In the genomic region with DNA sequence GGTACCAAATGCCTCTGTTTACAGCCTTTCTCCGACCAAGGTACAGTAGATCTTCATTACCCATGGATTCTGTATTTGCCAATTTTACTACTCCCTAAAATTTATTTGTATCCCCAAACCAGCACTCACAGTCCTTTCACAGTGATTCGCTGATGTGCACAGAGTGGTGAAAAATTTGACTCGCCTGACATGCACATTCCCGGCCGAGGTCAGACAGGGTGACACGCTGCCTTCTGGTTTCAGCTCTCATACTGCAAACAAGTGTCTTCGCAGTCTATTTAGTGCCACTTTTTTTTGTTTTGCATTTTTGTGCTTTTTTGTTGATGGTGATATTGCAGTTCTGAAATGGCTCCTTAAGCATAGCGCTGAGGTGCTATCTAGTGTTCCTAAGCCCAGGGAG, we compare ENCODE assay signal across 24 cellular contexts.
"Had no signal": no experiment of that assay in that cellular context is flagged by ENCODE, and none has a peak within 500 bp of the region (broad histone marks: within the 10 kb centered on the region; RNA-seq: fewer than 3 reads in every experiment).

No MANE protein-coding gene starts in this region.

- H3K4me3 ChIP-seq: adrenal gland, ascending aorta, cardiac muscle cell, esophagus muscularis mucosa, heart left ventricle, left lung, ovary, prostate gland, spleen, thoracic aorta, uterus had no signal

- H3K4me1 ChIP-seq: left lung, prostate gland, spleen, uterus had no signal

- H3K27ac ChIP-seq: cardiac muscle cell, foreskin keratinocyte, left lung, ovary, prostate gland, spleen, thoracic aorta, uterus had no signal

- ATAC-seq: activated CD4-positive, alpha-beta T cell treated with anti-CD3 and anti-CD28 coated beads for 36 hours; foreskin keratinocyte; left lung; stimulated activated naive CD8-positive, alpha-beta T cell treated with anti-CD3 and anti-CD28 coated beads, Interleukin-15, Interleukin-2, amounts not matched to agents 100 U/mL and 50 U/mL, for 24 hours; T-cell had no signal

- H3K36me3 ChIP-seq: adrenal gland, ascending aorta, cardiac muscle cell, esophagus muscularis mucosa, heart left ventricle, left lung, ovary, prostate gland, spleen, thoracic aorta, uterus had no signal

- H3K27me3 ChIP-seq: adrenal gland, ascending aorta, cardiac muscle cell, esophagus muscularis mucosa, foreskin keratinocyte, heart left ventricle, left lung, ovary, spleen, uterus had no signal

- DNase-seq: activated B cell treated with CpG ODN at 0.5 μM for 24 hours; activated CD4-positive, alpha-beta T cell treated with anti-CD3 and anti-CD28 coated beads for 36 hours; activated CD4-positive, alpha-beta T cell treated with anti-CD3 and anti-CD28 coated beads, Interleukin-2, amount 50 U/mL, for 4 hours; activated CD8-positive, alpha-beta memory T cell treated with anti-CD3 and anti-CD28 coated beads for 24 hours; activated effector memory CD4-positive, alpha-beta T cell treated with Interleukin-2 at 50 U/mL for 16 hours; activated naive CD4-positive, alpha-beta T cell treated with Interleukin-2 at 50 U/mL for 16 hours; effector CD4-positive, alpha-beta T cell; foreskin keratinocyte; heart left ventricle; hypothalamus; immature natural killer cell; left lung; ovary; retina; spleen; stimulated activated naive CD8-positive, alpha-beta T cell treated with anti-CD3 and anti-CD28 coated beads, Interleukin-15, Interleukin-2, amounts not matched to agents 100 U/mL and 50 U/mL, for 24 hours; T-cell; uterus had no signal

- H3K9me3 ChIP-seq: adrenal gland, ascending aorta, esophagus muscularis mucosa, heart left ventricle, left lung, ovary, prostate gland, spleen, thoracic aorta, uterus had no signal
